In the genomic region with DNA sequence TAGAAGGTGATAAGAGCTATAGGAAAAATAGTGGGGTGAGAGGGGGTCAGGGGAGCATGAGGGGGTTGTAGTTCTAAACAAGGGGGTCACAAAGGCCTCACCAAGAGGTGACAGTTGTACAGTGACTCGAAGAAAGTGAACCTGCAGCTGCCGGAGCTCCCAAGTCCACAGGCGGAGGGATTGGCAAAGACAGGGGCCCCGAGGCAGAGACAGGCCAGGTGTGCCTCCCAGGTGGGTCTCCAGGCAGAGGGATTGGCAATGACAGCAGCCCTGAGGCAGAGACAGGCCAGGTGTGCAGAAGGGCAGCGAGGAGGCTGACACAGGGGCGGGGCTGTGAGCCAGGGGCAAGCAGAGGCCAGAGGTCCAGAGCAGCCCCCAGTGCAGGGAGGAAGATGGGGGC, we compare ENCODE assay signal across 26 cellular contexts.
A peak's percentile ranks its signal among the peaks of the same experiment; 100 is the strongest.
DNase-seq lines count a peak whose midpoint lies in the region; ATAC-seq, FAIRE-seq and TF ChIP-seq lines count a peak whose summit lies in the region.
"Had no signal": no experiment of that assay in that cellular context is flagged by ENCODE, and none has a peak within 500 bp of the region (broad histone marks: within the 10 kb centered on the region; RNA-seq: fewer than 3 reads in every experiment).

No MANE protein-coding gene starts in this region.

- no peak overlapping the region for H4K8ac ChIP-seq in H9 (replicated peaks; ENCODE audit: insufficient read length, low read depth, low read length)

- no peak overlapping the region for H4K5ac ChIP-seq in H9 (ENCODE audit: insufficient read length, low read depth, low read length)

- H3K4me2 ChIP-seq in H9 (ENCODE audit: insufficient read depth, insufficient read length, low read length) (no peak overlapping the region), K562 (ENCODE audit: insufficient read depth, low read length) (peak overlapping the region; percentile 63; the same call in 1 of the 2 replicates)

- H3K36me3 ChIP-seq in K562 (ENCODE audit: control insufficient read depth, insufficient read depth, low read length), result no peaks in the 10 kb centered on the region
- H3K36me3 ChIP-seq in suprapubic skin, result no peaks in the 10 kb centered on the region

- no peak overlapping the region for H3K4ac ChIP-seq in H9 (ENCODE audit: low read depth, low read length)

- H3K9ac ChIP-seq in H9 (ENCODE audit: extremely low read depth, insufficient read length, low read length) (no peak overlapping the region), K562 (ENCODE audit: insufficient read depth in 1 of 2, low read depth in 2 of 2, low read length in 2 of 2) (peak overlapping the region in 1 of 2 experiments; percentile 83; a peak in 2 of 4 replicates)
- H3K9ac ChIP-seq: GM23248 had no signal

- H3K79me2 ChIP-seq in H9 (ENCODE audit: insufficient read depth, low read length), result no peaks in the 10 kb centered on the region
- no peaks in the 10 kb centered on the region for H3K79me2 ChIP-seq in K562 (ENCODE audit: control insufficient read depth, insufficient read depth, low read length)

- no peaks in the 10 kb centered on the region; the same call in 1 of the 2 replicates for H3K4me1 ChIP-seq in H9 (ENCODE audit: insufficient read depth, low read length)
- peaks cover 21 to 73% of the 10 kb centered on the region in 2 experiments for H3K4me1 ChIP-seq in K562 (replicated peaks in 1 of 2; ENCODE audit: control insufficient read depth in 2 of 2, insufficient read depth in 2 of 2, low read length in 2 of 2)
- no peaks in the 10 kb centered on the region for H3K4me1 ChIP-seq in suprapubic skin

- H3K4me1 Mint-ChIP-seq in H9, result peaks cover 28 to 53% of the 10 kb centered on the region in 2 experiments
- peaks cover 28% of the 10 kb centered on the region for H3K4me1 Mint-ChIP-seq in type B pancreatic cell (ENCODE audit: unreplicated experiment)
- H3K4me1 Mint-ChIP-seq: CD8-positive, alpha-beta memory T cell had no signal

- no peak overlapping the region for H3K18ac ChIP-seq in H9 (ENCODE audit: insufficient read length, low read depth, low read length)

- no CpG with 5 or more reads among the region's 6 CpGs for whole genome bisulfite sequencing in H9 (ENCODE audit: extremely low coverage, insufficient read length, low lambda C conversion rate)
- 75% methylated on average over 5 of the region's 6 CpGs for WGBS in K562 (ENCODE audit: insufficient coverage, low coverage, missing lambda C conversion rate)
- 68% methylated on average over 6 of the region's 6 CpGs for WGBS in suprapubic skin

- no peak overlapping the region for H3K23ac ChIP-seq in H9 (ENCODE audit: insufficient read length, low read depth, low read length)

- no peaks in the 10 kb centered on the region for H3K9me1 ChIP-seq in K562 (ENCODE audit: control insufficient read depth, insufficient read depth, low read length)

- ATAC-seq in K562 (no peak), HG03460 (IDR thresholded peaks at IDR 0.05; ENCODE audit: unreplicated experiment) (no peak)
- ATAC-seq: Right ventricle myocardium inferior, T-helper 17 cell had no signal

- POLR2A ChIA-PET in K562 (lab: Yijun Ruan, JAX), result interaction anchor here (0.5 to 0.9 kb wide), 4 partner anchors 10 to 493 kb away, joined by 3 to 4 read pairs (median 3); no protein-coding TSS in a partner anchor

- peak; percentile 11 for DNase-seq in NCI-H2171 treated with DMSO at 0.1 percent for 48 hours (lab: John Stamatoyannopoulos, UW)
- no peak for DNase-seq in NCI-H2171 (lab: John Stamatoyannopoulos, UW)
- no peak for DNase-seq in H9
- no peak for DNase-seq in K562 (ENCODE audit: extremely low read depth in 1 of 4, low spot score in 3 of 4)
- no peak for DNase-seq in type B pancreatic cell (ENCODE audit: extremely low spot score, unreplicated experiment)
- DNase-seq in suprapubic skin (ENCODE audit: low spot score in 2 of 2), result no peak
- DNase-seq: CD8-positive, alpha-beta memory T cell; DMS53; EL; GF-D8; GM23248; HCEC 1CT; KBM-7; MM.1S; NCI-H1048; NCI-H1694; NCI-H510A treated with DMSO at 0.1 percent for 48 hours; NCI-H774; OCI-M1; SW 1271; T-helper 17 cell had no signal

- no peak overlapping the region for H3K56ac ChIP-seq in H9 (ENCODE audit: insufficient read length, low read depth, low read length)

- TF ChIP-seq POLR2A in K562 (conservative IDR thresholded peaks at IDR 0.05) (no peak), suprapubic skin (IDR thresholded peaks at IDR 0.05) (no peak)

- H3K9me3 Mint-ChIP-seq in H9 (no peaks in the 10 kb centered on the region), type B pancreatic cell (no peaks in the 10 kb centered on the region)
- H3K9me3 Mint-ChIP-seq: CD8-positive, alpha-beta memory T cell had no signal

- H4K91ac ChIP-seq in H9 (ENCODE audit: insufficient read length, low read depth, low read length), result no peak overlapping the region

- no peaks in the 10 kb centered on the region for H3K79me1 ChIP-seq in H9 (ENCODE audit: insufficient read depth, low read depth, low read length, poor library complexity, severe bottlenecking)

- TF ChIP-seq CTCF in H9 (conservative IDR thresholded peaks at IDR 0.05), result no peak
- no peak for TF ChIP-seq CTCF in K562 (IDR thresholded peaks at IDR 0.05 in 2 of 3, conservative IDR thresholded peaks at IDR 0.05 in 1 of 3; ENCODE audit: insufficient read depth in 2 of 3, low read depth in 1 of 3, low read length in 3 of 3)
- no peak for TF ChIP-seq CTCF in type B pancreatic cell (conservative IDR thresholded peaks at IDR 0.05)
- TF ChIP-seq CTCF in suprapubic skin (IDR thresholded peaks at IDR 0.05), result no peak

- H3K27ac ChIP-seq in H9 (ENCODE audit: insufficient read length, low read depth, low read length) (no peak overlapping the region), K562 (ENCODE audit: extremely low read depth, low read depth, low read length) (peak overlapping the region; percentile 56; the same call in 2 of the 3 replicates), suprapubic skin (no peak overlapping the region)
- H3K27ac ChIP-seq: C4-2B, GM23248, HL-60 had no signal

- no peaks in the 10 kb centered on the region for H3K9me3 ChIP-seq in H9 (ENCODE audit: control insufficient read depth, low read depth, low read length)
- H3K9me3 ChIP-seq in K562 (replicated peaks; ENCODE audit: control insufficient read depth, insufficient read depth, low read depth, low read length), result no peaks in the 10 kb centered on the region
- H3K9me3 ChIP-seq in suprapubic skin, result no peaks in the 10 kb centered on the region

- H2BK12ac ChIP-seq in H9 (ENCODE audit: insufficient read length, low read depth, low read length), result no peak overlapping the region

- no peak overlapping the region for H2AK5ac ChIP-seq in H9 (ENCODE audit: insufficient read length, low read length)

- H3K4me3 Mint-ChIP-seq in H9 (no peak overlapping the region), type B pancreatic cell (peak overlapping the region; percentile 24)
- H3K4me3 Mint-ChIP-seq: CD8-positive, alpha-beta memory T cell; T-helper 17 cell had no signal

- intact Hi-C loops in K562 (cut with micrococcal nuclease), result no loop called here

- in situ Hi-C loops in K562 (cut with MboI), result no loop called here

- no peak overlapping the region for H3T11ph ChIP-seq in H9 (ENCODE audit: low read length)

- no peaks in the 10 kb centered on the region for H3K36me3 Mint-ChIP-seq in H9 (ENCODE audit: insufficient read depth in 1 of 3, low read depth in 3 of 3)
- no peaks in the 10 kb centered on the region for H3K36me3 Mint-ChIP-seq in type B pancreatic cell

- BruUV-seq in K562 (replicated peaks; lab: Mats Ljungman, UMichigan), result no TSS peak

- CTCF ChIA-PET in K562 (lab: Yijun Ruan, JAX; ENCODE audit: low intra/inter-chr PET ratio), result no interaction called here

- H2BK20ac ChIP-seq in H9 (ENCODE audit: low read depth, low read length, poor library complexity, severe bottlenecking), result no peak overlapping the region

- no peak overlapping the region for H2BK120ac ChIP-seq in H9 (ENCODE audit: low read depth, low read length, poor library complexity, severe bottlenecking)

- no peak for FAIRE-seq in K562 (lab: Jason Lieb, UNC)
- FAIRE-seq: D721Med had no signal

- no peaks in the 10 kb centered on the region for H3K23me2 ChIP-seq in H9 (ENCODE audit: insufficient read length, low read depth, low read length, poor library complexity, severe bottlenecking)

- H4K20me1 ChIP-seq in H9 (ENCODE audit: control insufficient read depth, insufficient read depth, insufficient read length) (no peaks in the 10 kb centered on the region), K562 (replicated peaks; ENCODE audit: control insufficient read depth, insufficient read depth, low read length) (no peaks in the 10 kb centered on the region)

- H3K4me3 ChIP-seq in K562, result no peak overlapping the region
- H3K4me3 ChIP-seq in suprapubic skin, result no peak overlapping the region
- H3K4me3 ChIP-seq: GM23248 had no signal

- H2AFZ ChIP-seq in H9 (ENCODE audit: low read length) (no peak overlapping the region), K562 (ENCODE audit: low read depth, low read length) (no peak overlapping the region)
- H2AFZ ChIP-seq: GM23248 had no signal

- no peak overlapping the region for H2BK5ac ChIP-seq in H9 (ENCODE audit: insufficient read length, low read length)

- no peak overlapping the region for H2BK15ac ChIP-seq in H9 (ENCODE audit: low read depth, low read length)

- peak overlapping the region; percentile 58; the same call in 1 of the 2 replicates for H3K14ac ChIP-seq in H9 (ENCODE audit: insufficient read depth, low read length)

- no peaks in the 10 kb centered on the region for H3K27me3 ChIP-seq in H9 (ENCODE audit: insufficient read depth, low read length)
- H3K27me3 ChIP-seq in K562 (ENCODE audit: control insufficient read depth in 2 of 2, insufficient read depth in 2 of 2, low read length in 2 of 2), result no peaks in the 10 kb centered on the region
- no peaks in the 10 kb centered on the region for H3K27me3 ChIP-seq in suprapubic skin

- no peak for TF ChIP-seq RAD21 in K562 (CRISPR knock-in tag; conservative IDR thresholded peaks at IDR 0.05 in 1 of 2, IDR thresholded peaks at IDR 0.05 in 1 of 2)

- no peak for TF ChIP-seq EP300 in K562 (IDR thresholded peaks at IDR 0.05; ENCODE audit: low read length)
- TF ChIP-seq EP300 in suprapubic skin (IDR thresholded peaks at IDR 0.05), result no peak

- no peak overlapping the region for H3K27ac Mint-ChIP-seq in H9
- peak overlapping the region; percentile 46 for H3K27ac Mint-ChIP-seq in type B pancreatic cell
- H3K27ac Mint-ChIP-seq: T-helper 17 cell had no signal

- no peaks in the 10 kb centered on the region; the same call in 1 of the 2 replicates for H3K27me3 Mint-ChIP-seq in H9 (ENCODE audit: low read depth)
- H3K27me3 Mint-ChIP-seq in type B pancreatic cell, result no peaks in the 10 kb centered on the region
- H3K27me3 Mint-ChIP-seq: CD8-positive, alpha-beta memory T cell; T-helper 17 cell had no signal

TF ChIP-seq in K562, 482 proteins besides CTCF, POLR2A, EP300 and RAD21 (continues in another document):
- TF ChIP-seq SAFB (IDR thresholded peaks at IDR 0.05; ENCODE audit: borderline replicate concordance, low read depth, low read length), result no peak
